10 cellular contexts compared by ENCODE assay signal in genomic region chr14:26730929-26731618, GRCh38.
A peak's percentile ranks its signal among the peaks of the same experiment; 100 is the strongest.
DNase-seq lines count a peak whose midpoint lies in the region; ATAC-seq and TF ChIP-seq lines count a peak whose summit lies in the region.
"Had no signal": no experiment of that assay in that cellular context is flagged by ENCODE, and none has a peak within 500 bp of the region (broad histone marks: within the 10 kb centered on the region; RNA-seq: fewer than 3 reads in every experiment).

No MANE protein-coding gene starts in this region.

- no peak for ATAC-seq in GM19324 (IDR thresholded peaks at IDR 0.05; ENCODE audit: low FRiP score, unreplicated experiment)

- no peak overlapping the region for H3K27ac Mint-ChIP-seq in endothelial cell (ENCODE audit: unreplicated experiment)
- H3K27ac Mint-ChIP-seq: dendritic cell treated with granulocyte-macrophage colony-stimulating factor and Interleukin-4, amounts not matched to agents 40 ng/mL and 50 ng/mL, for 4 days had no signal

- no peaks in the 10 kb centered on the region for H3K27me3 ChIP-seq in prostate gland (replicated peaks; ENCODE audit: insufficient read depth)
- H3K27me3 ChIP-seq: BLaER1 had no signal

- H3K27me3 Mint-ChIP-seq in endothelial cell (ENCODE audit: unreplicated experiment): no peaks in the 10 kb centered on the region
- H3K27me3 Mint-ChIP-seq: dendritic cell treated with granulocyte-macrophage colony-stimulating factor and Interleukin-4, amounts not matched to agents 40 ng/mL and 50 ng/mL, for 4 days had no signal

- no peaks in the 10 kb centered on the region for H3K9me3 Mint-ChIP-seq in endothelial cell (ENCODE audit: unreplicated experiment)
- H3K9me3 Mint-ChIP-seq: dendritic cell treated with granulocyte-macrophage colony-stimulating factor and Interleukin-4, amounts not matched to agents 40 ng/mL and 50 ng/mL, for 4 days had no signal

- intact Hi-C loops in prostate gland (cut with DNase I): no loop called here

- H3K27ac ChIP-seq in prostate gland: no peak overlapping the region
- H3K27ac ChIP-seq: BLaER1 had no signal

- no peak overlapping the region for H3K4me3 Mint-ChIP-seq in endothelial cell (ENCODE audit: unreplicated experiment)
- H3K4me3 Mint-ChIP-seq: dendritic cell treated with granulocyte-macrophage colony-stimulating factor and Interleukin-4, amounts not matched to agents 40 ng/mL and 50 ng/mL, for 4 days had no signal

- no peak for TF ChIP-seq POLR2A in prostate gland (IDR thresholded peaks at IDR 0.05)

- H3K9me3 ChIP-seq in prostate gland: no peaks in the 10 kb centered on the region
- H3K9me3 ChIP-seq: BLaER1 had no signal

- WGBS in prostate gland: 85% methylated on average over 4 of the region's 4 CpGs

- H3K4me1 ChIP-seq in prostate gland (replicated peaks): no peaks in the 10 kb centered on the region
- H3K4me1 ChIP-seq: BLaER1 had no signal

- no peak overlapping the region for H3K4me3 ChIP-seq in prostate gland
- H3K4me3 ChIP-seq: BLaER1 had no signal

- H3K36me3 Mint-ChIP-seq in endothelial cell (ENCODE audit: low read depth, unreplicated experiment): no peaks in the 10 kb centered on the region

- DNase-seq in NCI-H1417 (lab: John Stamatoyannopoulos, UW) (peak; percentile 5 to 50 (median 16)), NCI-H1417 treated with DMSO at 0.1 percent for 48 hours (lab: John Stamatoyannopoulos, UW) (no peak), NCI-H524 (lab: John Stamatoyannopoulos, UW) (peak; percentile 66 to 84), endothelial cell (ENCODE audit: low spot score) (peak; percentile 41), prostate gland (ENCODE audit: low spot score) (no peak), GDM1 (lab: John Stamatoyannopoulos, UW) (no peak)
- no peak for DNase-seq in activated T-cell treated with anti-CD3 and anti-CD28 coated beads, Interleukin-2, amount 50 U/mL, for 1 hour

- H3K4me1 Mint-ChIP-seq in endothelial cell (ENCODE audit: unreplicated experiment): no peaks in the 10 kb centered on the region

- TF ChIP-seq CTCF in endothelial cell (IDR thresholded peaks at IDR 0.05; ENCODE audit: unreplicated experiment): peak; percentile 65
- peak in 3 of 4 experiments; percentile 10 to 19 (median 15) for TF ChIP-seq CTCF in prostate gland (IDR thresholded peaks at IDR 0.05)

- no peaks in the 10 kb centered on the region for H3K36me3 ChIP-seq in prostate gland
- H3K36me3 ChIP-seq: BLaER1 had no signal

Comparison
In these comparisons a context has a peak if more than half of its experiments do, and no peak if none do; other contexts are left out.
1. DNase-seq: peak in NCI-H1417 (3 of 3), NCI-H524 (2 of 2) and endothelial cell (single experiment); none in NCI-H1417 treated with DMSO at 0.1 percent for 48 hours (single experiment), prostate gland (single experiment), activated T-cell treated with anti-CD3 and anti-CD28 coated beads, Interleukin-2, amount 50 U/mL, for 1 hour (single experiment) and GDM1 (single experiment).